Comparison of ENCODE assay signal across 9 cellular contexts in the genomic region with DNA sequence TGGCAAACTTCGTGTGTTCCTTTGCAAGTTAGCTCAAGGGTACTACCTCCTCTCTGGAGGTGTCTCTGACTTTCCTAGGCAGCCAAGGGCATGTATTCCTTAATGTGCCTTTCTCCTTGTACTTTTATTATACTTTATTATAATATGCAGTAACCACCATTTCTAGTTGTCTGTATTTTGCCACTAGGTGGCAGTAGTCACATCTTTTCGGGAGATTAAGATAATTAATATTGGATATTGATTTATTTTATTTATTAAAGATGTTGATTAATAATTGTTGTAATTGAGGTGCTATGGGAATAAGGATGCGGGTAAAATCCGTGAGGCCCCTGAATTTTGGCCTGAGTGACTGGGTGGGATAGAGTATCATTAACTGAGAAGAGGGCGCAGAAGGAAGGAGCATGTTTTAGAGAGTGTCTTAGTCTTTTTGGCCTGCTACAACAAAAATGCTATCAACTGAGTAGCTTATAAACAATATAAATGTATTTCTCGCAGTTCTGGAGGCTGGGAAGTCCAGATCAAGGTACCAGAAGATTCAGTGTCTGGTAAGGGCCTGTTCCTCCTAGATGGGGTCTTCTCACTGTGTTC.
A peak's percentile ranks its signal among the peaks of the same experiment; 100 is the strongest.
DNase-seq lines count a peak whose midpoint lies in the region; ATAC-seq and TF ChIP-seq lines count a peak whose summit lies in the region.
"Had no signal": no experiment of that assay in that cellular context is flagged by ENCODE, and none has a peak within 500 bp of the region (broad histone marks: within the 10 kb centered on the region; RNA-seq: fewer than 3 reads in every experiment).

No MANE protein-coding gene starts in this region.

- H3K9ac ChIP-seq in mammary epithelial cell (ENCODE audit: insufficient read depth, low read length) = no peak overlapping the region

- H3K36me3 ChIP-seq in mammary epithelial cell (ENCODE audit: insufficient read depth, low read length) = no peaks in the 10 kb centered on the region

- TF ChIP-seq CTCF in Calu3 (IDR thresholded peaks at IDR 0.05; ENCODE audit: unreplicated experiment) (peak; percentile 41), LNCAP (IDR thresholded peaks at IDR 0.05) (peak; percentile 50), mammary epithelial cell (conservative IDR thresholded peaks at IDR 0.05 in 1 of 2, IDR thresholded peaks at IDR 0.05 in 1 of 2; ENCODE audit: extremely low read depth in 1 of 2, insufficient read depth in 1 of 2, low read depth in 1 of 2, low read length in 2 of 2) (peak; percentile 45 to 51), nephron progenitor cell (IDR thresholded peaks at IDR 0.05) (peak; percentile 50)

- H3K4me1 Mint-ChIP-seq in Calu3 (ENCODE audit: low read depth, unreplicated experiment) = peaks cover 14% of the 10 kb centered on the region
- H3K4me1 Mint-ChIP-seq in nephron progenitor cell = peaks cover 10% of the 10 kb centered on the region

- no peaks in the 10 kb centered on the region for H3K79me2 ChIP-seq in mammary epithelial cell (ENCODE audit: insufficient read depth, low read length)

- WGBS in mammary epithelial cell (ENCODE audit: low coverage, missing lambda C conversion rate) = 30% methylated on average over 6 of the region's 6 CpGs

- H3K4me3 ChIP-seq in mammary epithelial cell (replicated peaks in 1 of 3; ENCODE audit: insufficient read depth in 1 of 3, low read depth in 2 of 3, low read length in 3 of 3) = no peak overlapping the region

- no peaks in the 10 kb centered on the region for H3K27me3 ChIP-seq in mammary epithelial cell (ENCODE audit: insufficient read depth, low read length)

- DNase-seq in Calu3 = no peak
- DNase-seq in mammary epithelial cell = no peak
- no peak for DNase-seq in nephron progenitor cell
- DNase-seq in SIG-M5 (lab: John Stamatoyannopoulos, UW) = no peak
- no peak for DNase-seq in NCI-H146 treated with DMSO at 0.1 percent for 48 hours (lab: John Stamatoyannopoulos, UW; ENCODE audit: unreplicated experiment)
- DNase-seq: activated naive CD4-positive, alpha-beta T cell treated with anti-CD3 and anti-CD28 coated beads, Interleukin-2, amount 10 ng/mL, durations not matched to agents 7 days and 5 days had no signal

- H3K4me3 Mint-ChIP-seq in Calu3 (ENCODE audit: low read depth, unreplicated experiment) (no peak overlapping the region), nephron progenitor cell (no peak overlapping the region)
- H3K4me3 Mint-ChIP-seq: activated naive CD4-positive, alpha-beta T cell treated with anti-CD3 and anti-CD28 coated beads, Interleukin-2, amount 10 ng/mL, durations not matched to agents 7 days and 5 days had no signal

- H4K20me1 ChIP-seq in mammary epithelial cell (ENCODE audit: insufficient read depth, low read length) = no peaks in the 10 kb centered on the region

- no peak overlapping the region for H3K27ac Mint-ChIP-seq in Calu3 (ENCODE audit: unreplicated experiment)
- no peak overlapping the region for H3K27ac Mint-ChIP-seq in nephron progenitor cell
- H3K27ac Mint-ChIP-seq: activated naive CD4-positive, alpha-beta T cell treated with anti-CD3 and anti-CD28 coated beads, Interleukin-2, amount 10 ng/mL, durations not matched to agents 7 days and 5 days had no signal

- H3K4me2 ChIP-seq in mammary epithelial cell (ENCODE audit: insufficient read depth, low read depth, low read length) = no peak overlapping the region

- BruUV-seq in Calu3 (replicated peaks; lab: Mats Ljungman, UMichigan) (no TSS peak), mammary epithelial cell (replicated peaks; lab: Mats Ljungman, UMichigan) (no TSS peak)

- ATAC-seq in HG03520 (IDR thresholded peaks at IDR 0.05; ENCODE audit: unreplicated experiment) (no peak), HG03045 (IDR thresholded peaks at IDR 0.05; ENCODE audit: unreplicated experiment) (no peak)

- H3K27me3 Mint-ChIP-seq in Calu3 (ENCODE audit: unreplicated experiment) (no peaks in the 10 kb centered on the region), nephron progenitor cell (ENCODE audit: low read depth, poor library complexity) (no peaks in the 10 kb centered on the region)
- H3K27me3 Mint-ChIP-seq: activated naive CD4-positive, alpha-beta T cell treated with anti-CD3 and anti-CD28 coated beads, Interleukin-2, amount 10 ng/mL, durations not matched to agents 7 days and 5 days had no signal

- intact Hi-C loops in Calu3 (cut with micrococcal nuclease; ENCODE audit: unreplicated experiment) (loop anchor here (1.0 kb wide), 1 partner anchor 252 kb away; no protein-coding TSS in a partner anchor), mammary epithelial cell (cut with micrococcal nuclease) (loop anchor here (10.0 kb wide), 1 partner anchor 509 kb away; no protein-coding TSS in a partner anchor)

- H3K9me3 ChIP-seq in mammary epithelial cell (replicated peaks; ENCODE audit: insufficient read depth, low read length) = no peaks in the 10 kb centered on the region

- in situ Hi-C loops in mammary epithelial cell (cut with MboI; ENCODE audit: low sequenced_read_pairs in 2 of 2) = loop anchor here in 1 of 2 donors (5.0 to 25.0 kb wide), 2 partner anchors 251 to 706 kb away; no protein-coding TSS in a partner anchor

- no peak overlapping the region for H2AFZ ChIP-seq in mammary epithelial cell (ENCODE audit: low read depth, low read length)

- peaks cover 8% of the 10 kb centered on the region for H3K4me1 ChIP-seq in mammary epithelial cell (ENCODE audit: insufficient read depth, low read length)

- no peak overlapping the region for H3K27ac ChIP-seq in mammary epithelial cell (ENCODE audit: insufficient read depth, low read depth, low read length)

- dilution Hi-C loops in mammary epithelial cell (cut with HindIII; ENCODE audit: low sequenced_read_pairs) = loop anchor here (5.0 kb wide), 1 partner anchor 246 kb away; no protein-coding TSS in a partner anchor

- no peaks in the 10 kb centered on the region for H3K36me3 Mint-ChIP-seq in Calu3 (ENCODE audit: insufficient read depth, unreplicated experiment)
- peaks cover 20% of the 10 kb centered on the region for H3K36me3 Mint-ChIP-seq in nephron progenitor cell (ENCODE audit: low read depth)

- H3K9me3 Mint-ChIP-seq in Calu3 (ENCODE audit: low read depth, unreplicated experiment) (no peaks in the 10 kb centered on the region), nephron progenitor cell (no peaks in the 10 kb centered on the region)
- H3K9me3 Mint-ChIP-seq: activated naive CD4-positive, alpha-beta T cell treated with anti-CD3 and anti-CD28 coated beads, Interleukin-2, amount 10 ng/mL, durations not matched to agents 7 days and 5 days had no signal

- CTCF ChIA-PET in Calu3 (lab: Charles Lee) = interaction anchor here (2.4 kb wide), 1 partner anchor 262 kb away, joined by 6 read pairs; no protein-coding TSS in a partner anchor
- CTCF ChIA-PET in mammary epithelial cell (lab: Charles Lee; ENCODE audit: low non-redundant PET) = no interaction called here
